Comparison of ENCODE assay signal across 22 cellular contexts in genomic region chr13:49693191-49693733, GRCh38. TPM values are rescaled to one million over a fixed set of nuclear protein-coding genes. Genes with fewer than 3 reads are reported as not detected.
DNase-seq lines count a peak whose midpoint lies in the region; ATAC-seq and TF ChIP-seq lines count a peak whose summit lies in the region.
"Had no signal": no experiment of that assay in that cellular context is flagged by ENCODE, and none has a peak within 500 bp of the region (broad histone marks: within the 10 kb centered on the region; RNA-seq: fewer than 3 reads in every experiment).

No MANE protein-coding gene starts in this region.

- H3K9me3 Mint-ChIP-seq in activated naive CD4-positive, alpha-beta T cell treated with anti-CD3 and anti-CD28 coated beads, Interleukin-2, amount 50 U/mL, for 24 hours, result no peaks in the 10 kb centered on the region
- no peaks in the 10 kb centered on the region for H3K9me3 Mint-ChIP-seq in activated naive CD4-positive, alpha-beta T cell treated with anti-CD3 and anti-CD28 coated beads for 36 hours
- H3K9me3 Mint-ChIP-seq: activated CD8-positive, alpha-beta T cell treated with anti-CD3 and anti-CD28 coated beads for 36 hours; activated T-cell treated with anti-CD3 and anti-CD28 coated beads, Interleukin-2, amount 50 U/mL, for 24 hours; dendritic cell treated with granulocyte-macrophage colony-stimulating factor and Interleukin-4, amounts not matched to agents 40 ng/mL and 50 ng/mL, for 4 days; GM23338 had no signal

- no peak overlapping the region for H3K4me3 Mint-ChIP-seq in activated naive CD4-positive, alpha-beta T cell treated with anti-CD3 and anti-CD28 coated beads, Interleukin-2, amount 50 U/mL, for 24 hours
- no peak overlapping the region for H3K4me3 Mint-ChIP-seq in activated naive CD4-positive, alpha-beta T cell treated with anti-CD3 and anti-CD28 coated beads for 36 hours
- H3K4me3 Mint-ChIP-seq in T-helper 17 cell, result peak overlapping the region; percentile 61
- H3K4me3 Mint-ChIP-seq: activated CD8-positive, alpha-beta T cell treated with anti-CD3 and anti-CD28 coated beads for 36 hours; activated T-cell treated with anti-CD3 and anti-CD28 coated beads, Interleukin-2, amount 50 U/mL, for 24 hours; dendritic cell treated with granulocyte-macrophage colony-stimulating factor and Interleukin-4, amounts not matched to agents 40 ng/mL and 50 ng/mL, for 4 days; GM23338 had no signal

- WGBS in smooth muscle cell (ENCODE audit: low lambda C conversion rate), result 76% methylated on average over 4 of the region's 4 CpGs

- H2AFZ ChIP-seq in smooth muscle cell (ENCODE audit: low read depth), result no peak overlapping the region
- H2AFZ ChIP-seq: GM23338 had no signal

- peaks cover 18% of the 10 kb centered on the region for H3K4me1 Mint-ChIP-seq in activated naive CD4-positive, alpha-beta T cell treated with anti-CD3 and anti-CD28 coated beads, Interleukin-2, amount 50 U/mL, for 24 hours
- peaks cover 22% of the 10 kb centered on the region for H3K4me1 Mint-ChIP-seq in activated naive CD4-positive, alpha-beta T cell treated with anti-CD3 and anti-CD28 coated beads for 36 hours (ENCODE audit: low read depth)
- peaks cover 13% of the 10 kb centered on the region for H3K4me1 Mint-ChIP-seq in T-helper 17 cell

- peak overlapping the region; percentile 52 for H3K27ac Mint-ChIP-seq in activated naive CD4-positive, alpha-beta T cell treated with anti-CD3 and anti-CD28 coated beads, Interleukin-2, amount 50 U/mL, for 24 hours
- H3K27ac Mint-ChIP-seq in activated naive CD4-positive, alpha-beta T cell treated with anti-CD3 and anti-CD28 coated beads for 36 hours, result no peak overlapping the region
- H3K27ac Mint-ChIP-seq in T-helper 17 cell, result no peak overlapping the region
- H3K27ac Mint-ChIP-seq: activated CD8-positive, alpha-beta T cell treated with anti-CD3 and anti-CD28 coated beads for 36 hours; dendritic cell treated with granulocyte-macrophage colony-stimulating factor and Interleukin-4, amounts not matched to agents 40 ng/mL and 50 ng/mL, for 4 days; GM23338 had no signal

- H3K4me3 ChIP-seq in smooth muscle cell, result no peak overlapping the region
- H3K4me3 ChIP-seq: GM23338, left ventricle myocardium inferior, MG63, SJCRH30 had no signal

- no peaks in the 10 kb centered on the region for H3K27me3 ChIP-seq in smooth muscle cell (ENCODE audit: low read depth)
- H3K27me3 ChIP-seq: MG63, neutrophil, SJCRH30 had no signal

- no peaks in the 10 kb centered on the region for H3K4me1 ChIP-seq in smooth muscle cell (ENCODE audit: low read depth)
- H3K4me1 ChIP-seq: SJCRH30 had no signal

- no peak overlapping the region for H3K4me2 ChIP-seq in smooth muscle cell
- H3K4me2 ChIP-seq: GM23338 had no signal

- no peak for DNase-seq in activated naive CD4-positive, alpha-beta T cell treated with anti-CD3 and anti-CD28 coated beads for 36 hours
- DNase-seq in T-helper 17 cell (no peak), fibroblast of gingiva (ENCODE audit: low read depth) (peak; percentile 5), smooth muscle cell (lab: John Stamatoyannopoulos, UW; ENCODE audit: unreplicated experiment) (no peak), GM19238 (ENCODE audit: insufficient read length, low spot score) (no peak)
- no peak for DNase-seq in activated effector memory CD4-positive, alpha-beta T cell treated with anti-CD3 and anti-CD28 coated beads, Interleukin-2, amount 50 U/mL, for 16 hours
- no peak for DNase-seq in activated effector memory CD4-positive, alpha-beta T cell treated with Interleukin-2 at 50 U/mL for 16 hours
- DNase-seq: activated CD8-positive, alpha-beta T cell treated with anti-CD3 and anti-CD28 coated beads for 36 hours; activated naive CD4-positive, alpha-beta T cell treated with anti-CD3 and anti-CD28 coated beads, Interleukin-2, amount 50 U/mL, for 16 hours; activated T-cell treated with anti-CD3 and anti-CD28 coated beads, Interleukin-2, amount 50 U/mL, for 24 hours; DMS79; left ventricle myocardium inferior; MG63; NCI-H146; NCI-H774; SJCRH30; stimulated activated CD4-positive, alpha-beta T cell treated with anti-CD3 and anti-CD28 coated beads, Interleukin-12 subunit alpha, Interleukin-12 subunit beta, amount 100 ng/mL, for 4 hours had no signal

- no peaks in the 10 kb centered on the region for H4K20me1 ChIP-seq in smooth muscle cell (ENCODE audit: low read depth)

- intact Hi-C loops in activated naive CD4-positive, alpha-beta T cell treated with anti-CD3 and anti-CD28 coated beads for 36 hours (cut with micrococcal nuclease), result loop anchor here (5.0 kb wide), 1 partner anchor 196 kb away; the partner anchor contains the start of gene PHF11

- peaks cover 21% of the 10 kb centered on the region for H3K79me2 ChIP-seq in smooth muscle cell (ENCODE audit: low read depth)

- CTCF ChIA-PET in activated naive CD4-positive, alpha-beta T cell treated with anti-CD3 and anti-CD28 coated beads for 36 hours (lab: Charles Lee), result no interaction called here

- no peak for TF ChIP-seq CTCF in smooth muscle cell (IDR thresholded peaks at IDR 0.05; ENCODE audit: borderline replicate concordance, insufficient read depth, poor library complexity, severe bottlenecking)

- no peaks in the 10 kb centered on the region for H3K36me3 Mint-ChIP-seq in activated naive CD4-positive, alpha-beta T cell treated with anti-CD3 and anti-CD28 coated beads, Interleukin-2, amount 50 U/mL, for 24 hours
- H3K36me3 Mint-ChIP-seq in activated naive CD4-positive, alpha-beta T cell treated with anti-CD3 and anti-CD28 coated beads for 36 hours (ENCODE audit: low read depth), result peaks cover 4% of the 10 kb centered on the region
- no peaks in the 10 kb centered on the region for H3K36me3 Mint-ChIP-seq in T-helper 17 cell (ENCODE audit: low read depth)

- no peak for ATAC-seq in T-helper 17 cell
- ATAC-seq: activated CD8-positive, alpha-beta T cell treated with anti-CD3 and anti-CD28 coated beads for 36 hours; GM23338 had no signal

- peaks cover 9% of the 10 kb centered on the region for H3F3A ChIP-seq in smooth muscle cell (ENCODE audit: low read depth)

- no peak overlapping the region for H3K9ac ChIP-seq in smooth muscle cell (ENCODE audit: low read depth)

- no peaks in the 10 kb centered on the region for H3K9me3 ChIP-seq in T-helper 17 cell (ENCODE audit: control insufficient read depth, low read length, poor library complexity, severe bottlenecking)
- no peaks in the 10 kb centered on the region for H3K9me3 ChIP-seq in smooth muscle cell (replicated peaks; ENCODE audit: low read depth)
- H3K9me3 ChIP-seq: left ventricle myocardium inferior, MG63, neutrophil, SJCRH30 had no signal

- peak overlapping the region; percentile 16 for H3K27ac ChIP-seq in smooth muscle cell (ENCODE audit: low read depth)
- H3K27ac ChIP-seq: C4-2B, left ventricle myocardium inferior, neutrophil, SJCRH30 had no signal

- H3K27me3 Mint-ChIP-seq in activated naive CD4-positive, alpha-beta T cell treated with anti-CD3 and anti-CD28 coated beads, Interleukin-2, amount 50 U/mL, for 24 hours, result no peaks in the 10 kb centered on the region
- no peaks in the 10 kb centered on the region for H3K27me3 Mint-ChIP-seq in activated naive CD4-positive, alpha-beta T cell treated with anti-CD3 and anti-CD28 coated beads for 36 hours (ENCODE audit: low read depth)
- no peaks in the 10 kb centered on the region for H3K27me3 Mint-ChIP-seq in T-helper 17 cell
- H3K27me3 Mint-ChIP-seq: activated CD8-positive, alpha-beta T cell treated with anti-CD3 and anti-CD28 coated beads for 36 hours; activated T-cell treated with anti-CD3 and anti-CD28 coated beads, Interleukin-2, amount 50 U/mL, for 24 hours had no signal

- no peaks in the 10 kb centered on the region for H3K36me3 ChIP-seq in smooth muscle cell (ENCODE audit: low read depth)
- H3K36me3 ChIP-seq: neutrophil had no signal

RNA-seq across cellular contexts. Expression of gene EBPL, which starts 2.0 kb away (rescaled TPM):
- 10 to 100 TPM; 46.8 to 49.3 TPM for total RNA-seq in activated naive CD4-positive, alpha-beta T cell treated with anti-CD3 and anti-CD28 coated beads for 36 hours
- total RNA-seq in T-helper 17 cell (10 to 100 TPM; 11.8 to 17.1 TPM), smooth muscle cell (108 and 114 TPM in 2 replicates)
- 75.3 and 86.5 TPM in 2 replicates for polyA plus RNA-seq in smooth muscle cell
